ENCODE assay signal across 1 cellular context in genomic region chr5:169080352-169080938, GRCh38.
TF ChIP-seq lines count a peak whose summit lies in the region.

No MANE protein-coding gene starts in this region.

TF ChIP-seq in H1, 55 proteins besides CTCF, POLR2A, EP300 and RAD21 (continued from another document):
- TF ChIP-seq RXRA (IDR thresholded peaks at IDR 0.05; ENCODE audit: insufficient read depth, low read depth, low read length) (no peak), PHF8 (conservative IDR thresholded peaks at IDR 0.05; ENCODE audit: low read depth, low read length) (no peak), SIX5 (IDR thresholded peaks at IDR 0.05; ENCODE audit: low read depth, low read length) (no peak), TAF1 (IDR thresholded peaks at IDR 0.05; ENCODE audit: low read depth, low read length) (no peak), SAP30 (IDR thresholded peaks at IDR 0.05; ENCODE audit: insufficient read depth, insufficient replicate concordance, low read length) (no peak), POU5F1 (IDR thresholded peaks at IDR 0.05; ENCODE audit: low read depth, low read length) (no peak), CHD1 (IDR thresholded peaks at IDR 0.05; ENCODE audit: low read depth, low read length) (no peak), YY1 (IDR thresholded peaks at IDR 0.05; ENCODE audit: low read depth, low read length) (no peak), SP1 (IDR thresholded peaks at IDR 0.05; ENCODE audit: low read depth, low read length) (no peak), KDM1A (IDR thresholded peaks at IDR 0.05; ENCODE audit: borderline replicate concordance, low read length) (no peak), SIRT6 (IDR thresholded peaks at IDR 0.05; ENCODE audit: low read length) (no peak), SIN3A (conservative IDR thresholded peaks at IDR 0.05 in 1 of 2, IDR thresholded peaks at IDR 0.05 in 1 of 2; ENCODE audit: low read depth in 1 of 2, low read length in 2 of 2) (no peak), HDAC6 (IDR thresholded peaks at IDR 0.05; ENCODE audit: low read depth, low read length) (no peak), CHD2 (IDR thresholded peaks at IDR 0.05; ENCODE audit: low read length) (no peak), CBX5 (IDR thresholded peaks at IDR 0.05; ENCODE audit: low read depth, low read length) (no peak), CREB1 (IDR thresholded peaks at IDR 0.05) (no peak)
